Comparison of ENCODE assay signal across 9 cellular contexts in genomic region chr3:108528459-108529231, GRCh38. TPM values are rescaled to one million over a fixed set of nuclear protein-coding genes. Genes with fewer than 3 reads are reported as not detected.
A peak's percentile ranks its signal among the peaks of the same experiment; 100 is the strongest.
DNase-seq lines count a peak whose midpoint lies in the region; ATAC-seq, FAIRE-seq and TF ChIP-seq lines count a peak whose summit lies in the region.
"Had no signal": no experiment of that assay in that cellular context is flagged by ENCODE, and none has a peak within 500 bp of the region (broad histone marks: within the 10 kb centered on the region; RNA-seq: fewer than 3 reads in every experiment).

No MANE protein-coding gene starts in this region.

- H3K27ac Mint-ChIP-seq in activated naive CD4-positive, alpha-beta T cell treated with anti-CD3 and anti-CD28 coated beads for 36 hours = no peak overlapping the region

- no peaks in the 10 kb centered on the region for H3K9me3 ChIP-seq in kidney (ENCODE audit: control insufficient read depth in 1 of 2, low read length in 2 of 2)

- no peak overlapping the region for H3K4me3 Mint-ChIP-seq in activated naive CD4-positive, alpha-beta T cell treated with anti-CD3 and anti-CD28 coated beads for 36 hours
- H3K4me3 Mint-ChIP-seq: activated T-cell treated with anti-CD3 and anti-CD28 coated beads, Interleukin-2, amount 50 U/mL, for 4 hours had no signal

- no peak overlapping the region for H3K4me3 ChIP-seq in GM12864 (ENCODE audit: low read depth, low read length)
- no peak overlapping the region for H3K4me3 ChIP-seq in coronary artery
- H3K4me3 ChIP-seq in kidney (ENCODE audit: low read length in 2 of 2) = no peak overlapping the region

- intact Hi-C loops in activated naive CD4-positive, alpha-beta T cell treated with anti-CD3 and anti-CD28 coated beads for 36 hours (cut with micrococcal nuclease) = no loop called here
- intact Hi-C loops in kidney (cut with DNase I) = no loop called here

- CTCF ChIA-PET in activated naive CD4-positive, alpha-beta T cell treated with anti-CD3 and anti-CD28 coated beads for 36 hours (lab: Charles Lee) = no interaction called here

- no peaks in the 10 kb centered on the region for H3K36me3 Mint-ChIP-seq in activated naive CD4-positive, alpha-beta T cell treated with anti-CD3 and anti-CD28 coated beads for 36 hours (ENCODE audit: low read depth)

- H3K36me3 ChIP-seq in kidney (ENCODE audit: control insufficient read depth in 1 of 2, insufficient read depth in 2 of 2, low read length in 2 of 2) = no peaks in the 10 kb centered on the region

- peaks cover 16% of the 10 kb centered on the region for H3K27me3 Mint-ChIP-seq in activated naive CD4-positive, alpha-beta T cell treated with anti-CD3 and anti-CD28 coated beads for 36 hours (ENCODE audit: low read depth)

- peak; percentile 88 for ATAC-seq in GM21423 (IDR thresholded peaks at IDR 0.05; ENCODE audit: unreplicated experiment)
- ATAC-seq in HG03342 (IDR thresholded peaks at IDR 0.05; ENCODE audit: unreplicated experiment) = peak; percentile 92
- ATAC-seq: activated T-cell treated with anti-CD3 and anti-CD28 coated beads, Interleukin-2, amount 50 U/mL, for 4 hours had no signal

- DNase-seq in GM12864 (ENCODE audit: low read depth) (peak; percentile 36), coronary artery (ENCODE audit: low spot score) (no peak), ureter (ENCODE audit: low spot score) (no peak), kidney (no peak)
- no peak for DNase-seq in activated naive CD4-positive, alpha-beta T cell treated with anti-CD3 and anti-CD28 coated beads for 36 hours
- no peak for DNase-seq in stimulated activated CD4-positive, alpha-beta T cell treated with anti-CD3 and anti-CD28 coated beads, Interleukin-4, amount 100 ng/mL, for 4 hours
- DNase-seq: activated T-cell treated with anti-CD3 and anti-CD28 coated beads, Interleukin-2, amount 50 U/mL, for 4 hours had no signal

- H3K4me1 ChIP-seq in kidney (ENCODE audit: control insufficient read depth in 1 of 2, insufficient read depth in 1 of 2, low read depth in 1 of 2, low read length in 2 of 2) = no peaks in the 10 kb centered on the region

- TF ChIP-seq CTCF in GM12864 (IDR thresholded peaks at IDR 0.05; ENCODE audit: low read depth, low read length, missing control alignments) (no peak), coronary artery (IDR thresholded peaks at IDR 0.05) (no peak), kidney (IDR thresholded peaks at IDR 0.05; ENCODE audit: borderline replicate concordance, extremely low read depth, insufficient read depth) (no peak)

- H3K9ac ChIP-seq in kidney (ENCODE audit: low read length in 2 of 2) = no peak overlapping the region

- H3K9me3 Mint-ChIP-seq in activated naive CD4-positive, alpha-beta T cell treated with anti-CD3 and anti-CD28 coated beads for 36 hours = no peaks in the 10 kb centered on the region
- H3K9me3 Mint-ChIP-seq: activated T-cell treated with anti-CD3 and anti-CD28 coated beads, Interleukin-2, amount 50 U/mL, for 4 hours had no signal

- H3K27ac ChIP-seq in coronary artery (peak overlapping the region; percentile 4 to 75), kidney (ENCODE audit: low read depth in 2 of 2, low read length in 2 of 2) (no peak overlapping the region)

- H3K4me1 Mint-ChIP-seq in activated naive CD4-positive, alpha-beta T cell treated with anti-CD3 and anti-CD28 coated beads for 36 hours (ENCODE audit: low read depth) = no peaks in the 10 kb centered on the region

- FAIRE-seq in kidney (lab: Jason Lieb, UNC) = no peak

RNA-seq across cellular contexts. Expression of gene MYH15, which starts 18.2 kb away (rescaled TPM):
- total RNA-seq in activated naive CD4-positive, alpha-beta T cell treated with anti-CD3 and anti-CD28 coated beads for 36 hours = under 1 TPM in 1 of 2 experiments, not detected in 1; 0.07 TPM
- total RNA-seq in ureter = 0.52 TPM
- total RNA-seq in kidney = 0.44 TPM
- polyA plus RNA-seq in kidney (ENCODE audit: insufficient read depth, low read depth, low replicate concordance) = not detected

Comparison
In these comparisons a context has a peak if more than half of its experiments do, and no peak if none do; other contexts are left out.
1. H3K27ac ChIP-seq: peak in coronary artery (2 of 2); none in kidney (0 of 2).